In genomic region chr12:122847921-122848421, GRCh38 we compare ENCODE assay signal across 16 cellular contexts. TPM values are rescaled to one million over a fixed set of nuclear protein-coding genes. Genes with fewer than 3 reads are reported as not detected.
DNase-seq lines count a peak whose midpoint lies in the region; ATAC-seq lines count a peak whose summit lies in the region.
"Had no signal": no experiment of that assay in that cellular context is flagged by ENCODE, and none has a peak within 500 bp of the region (broad histone marks: within the 10 kb centered on the region; RNA-seq: fewer than 3 reads in every experiment).

No MANE protein-coding gene starts in this region.

- no peak overlapping the region for H3K4me3 Mint-ChIP-seq in activated CD4-positive, alpha-beta T cell treated with anti-CD3 and anti-CD28 coated beads, Interleukin-2, amount 10 ng/mL, durations not matched to agents 7 days and 5 days
- H3K4me3 Mint-ChIP-seq: H9 had no signal

- CTCF ChIA-PET in activated CD4-positive, alpha-beta T cell treated with anti-CD3 and anti-CD28 coated beads, Interleukin-2, amount 10 ng/mL, durations not matched to agents 7 days and 5 days (lab: Charles Lee), result no interaction called here

- no peaks in the 10 kb centered on the region for H3K4me1 Mint-ChIP-seq in activated CD4-positive, alpha-beta T cell treated with anti-CD3 and anti-CD28 coated beads, Interleukin-2, amount 10 ng/mL, durations not matched to agents 7 days and 5 days

- no peak for DNase-seq in activated CD4-positive, alpha-beta T cell treated with anti-CD3 and anti-CD28 coated beads, Interleukin-2, amount 10 ng/mL, durations not matched to agents 7 days and 5 days
- no peak for DNase-seq in activated CD4-positive, alpha-beta T cell treated with anti-CD3 and anti-CD28 coated beads for 48 hours
- DNase-seq in head of caudate nucleus (peak in 27 of 42 donors; percentile 33 to 85 (median 67)), nucleus accumbens (lab: John Stamatoyannopoulos, UW) (peak in 34 of 56 donors; percentile 27 to 74 (median 54)), NCI-H2171 treated with DMSO at 0.1 percent for 48 hours (lab: John Stamatoyannopoulos, UW) (no peak), SIG-M5 (lab: John Stamatoyannopoulos, UW) (no peak)
- DNase-seq: DND-41, H9, NCI-H1048, NCI-H1436 treated with DMSO at 0.1 percent for 48 hours, NCI-H2081 treated with DMSO at 0.1 percent for 48 hours, NCI-H510A treated with DMSO at 0.1 percent for 48 hours, PC-9 had no signal

- H3K9me3 Mint-ChIP-seq in activated CD4-positive, alpha-beta T cell treated with anti-CD3 and anti-CD28 coated beads, Interleukin-2, amount 10 ng/mL, durations not matched to agents 7 days and 5 days, result no peaks in the 10 kb centered on the region
- H3K9me3 Mint-ChIP-seq: H9 had no signal

- intact Hi-C loops in head of caudate nucleus (cut with DNase I), result no loop called here

- no peak for ATAC-seq in GM21381 (IDR thresholded peaks at IDR 0.05; ENCODE audit: unreplicated experiment)
- ATAC-seq: GM12878 had no signal

- peak overlapping the region; percentile 62 for H3K27ac Mint-ChIP-seq in activated CD4-positive, alpha-beta T cell treated with anti-CD3 and anti-CD28 coated beads, Interleukin-2, amount 10 ng/mL, durations not matched to agents 7 days and 5 days
- H3K27ac Mint-ChIP-seq: H9 had no signal

- POLR2A ChIA-PET in activated CD4-positive, alpha-beta T cell treated with anti-CD3 and anti-CD28 coated beads, Interleukin-2, amount 10 ng/mL, durations not matched to agents 7 days and 5 days (lab: Charles Lee), result interaction anchor here (0.6 kb wide), 1 partner anchor 73 kb away, joined by 3 read pairs; no protein-coding TSS in a partner anchor

- H3K36me3 Mint-ChIP-seq in activated CD4-positive, alpha-beta T cell treated with anti-CD3 and anti-CD28 coated beads, Interleukin-2, amount 10 ng/mL, durations not matched to agents 7 days and 5 days (ENCODE audit: low read depth), result no peaks in the 10 kb centered on the region

- H3K27ac ChIP-seq in temporal lobe (ENCODE audit: low read depth, low read length), result peak overlapping the region; percentile 100
- H3K27ac ChIP-seq: PC-9 had no signal

- H3K27me3 Mint-ChIP-seq in activated CD4-positive, alpha-beta T cell treated with anti-CD3 and anti-CD28 coated beads, Interleukin-2, amount 10 ng/mL, durations not matched to agents 7 days and 5 days, result no peaks in the 10 kb centered on the region

RNA-seq across cellular contexts. Expression of gene HIP1R, which starts 12.7 kb away (rescaled TPM):
- 10 to 100 TPM; 30.7 to 32.7 TPM for total RNA-seq in activated CD4-positive, alpha-beta T cell treated with anti-CD3 and anti-CD28 coated beads, Interleukin-2, amount 10 ng/mL, durations not matched to agents 7 days and 5 days
- 75.7 TPM for total RNA-seq in temporal lobe

RNA-seq across cellular contexts. Expression of gene VPS37B, which starts 48.0 kb away (rescaled TPM):
- total RNA-seq in activated CD4-positive, alpha-beta T cell treated with anti-CD3 and anti-CD28 coated beads, Interleukin-2, amount 10 ng/mL, durations not matched to agents 7 days and 5 days, result 10 to 100 TPM; 23.0 to 23.7 TPM
- total RNA-seq in temporal lobe, result 21.9 TPM

Comparison
In these comparisons a context has a peak if more than half of its experiments do, and no peak if none do; other contexts are left out.
1. DNase-seq: peak in head of caudate nucleus (27 of 42) and nucleus accumbens (34 of 56); none in activated CD4-positive, alpha-beta T cell treated with anti-CD3 and anti-CD28 coated beads, Interleukin-2, amount 10 ng/mL, durations not matched to agents 7 days and 5 days (single experiment), activated CD4-positive, alpha-beta T cell treated with anti-CD3 and anti-CD28 coated beads for 48 hours (single experiment), NCI-H2171 treated with DMSO at 0.1 percent for 48 hours (single experiment) and SIG-M5 (single experiment).